28 cellular contexts compared by ENCODE assay signal in genomic region chr20:51438136-51438535, GRCh38.
DNase-seq lines count a peak whose midpoint lies in the region; ATAC-seq and TF ChIP-seq lines count a peak whose summit lies in the region.
"Had no signal": no experiment of that assay in that cellular context is flagged by ENCODE, and none has a peak within 500 bp of the region (broad histone marks: within the 10 kb centered on the region; RNA-seq: fewer than 3 reads in every experiment).

No MANE protein-coding gene starts in this region.

- DNase-seq in activated naive CD4-positive, alpha-beta T cell treated with anti-CD3 and anti-CD28 coated beads, Interleukin-2, amount 10 ng/mL, durations not matched to agents 7 days and 5 days, result no peak
- no peak for DNase-seq in activated naive CD4-positive, alpha-beta T cell (lab: John Stamatoyannopoulos, UW)
- DNase-seq in activated CD4-positive, alpha-beta memory T cell treated with anti-CD3 and anti-CD28 coated beads, Interleukin-2, amount 10 ng/mL, durations not matched to agents 7 days and 5 days, result no peak
- DNase-seq in endothelial cell (ENCODE audit: low spot score), result no peak
- DNase-seq in NCI-H748 (lab: John Stamatoyannopoulos, UW; ENCODE audit: unreplicated experiment), result no peak
- DNase-seq: activated CD4-positive, alpha-beta T cell treated with anti-CD3 and anti-CD28 coated beads for 48 hours; activated CD8-positive, alpha-beta memory T cell treated with anti-CD3 and anti-CD28 coated beads, Interleukin-2, amount 50 U/mL, for 48 hours; activated gamma-delta T cell; adrenal gland; Calu3; cerebellar nuclear complex; DMS79; HCEC 1CT; MV-4-11; NCI-H1436; NCI-H226; NCI-H526 treated with DMSO at 0.1 percent for 48 hours; Peyer's patch; right lobe of liver; SHP77; stimulated activated CD8-positive, alpha-beta memory T cell treated with anti-CD3 and anti-CD28 coated beads, Interleukin-4, amount 100 ng/mL, for 48 hours; stomach; uterus had no signal

- H3K27me3 Mint-ChIP-seq in activated naive CD4-positive, alpha-beta T cell treated with anti-CD3 and anti-CD28 coated beads, Interleukin-2, amount 10 ng/mL, durations not matched to agents 7 days and 5 days, result no peaks in the 10 kb centered on the region
- no peaks in the 10 kb centered on the region for H3K27me3 Mint-ChIP-seq in activated CD4-positive, alpha-beta memory T cell treated with anti-CD3 and anti-CD28 coated beads, Interleukin-2, amount 10 ng/mL, durations not matched to agents 7 days and 5 days
- H3K27me3 Mint-ChIP-seq in endothelial cell (ENCODE audit: unreplicated experiment), result no peaks in the 10 kb centered on the region
- H3K27me3 Mint-ChIP-seq: progenitor cell of endocrine pancreas had no signal

- H3K9me3 Mint-ChIP-seq in activated naive CD4-positive, alpha-beta T cell treated with anti-CD3 and anti-CD28 coated beads, Interleukin-2, amount 10 ng/mL, durations not matched to agents 7 days and 5 days, result no peaks in the 10 kb centered on the region
- H3K9me3 Mint-ChIP-seq in activated CD4-positive, alpha-beta memory T cell treated with anti-CD3 and anti-CD28 coated beads, Interleukin-2, amount 10 ng/mL, durations not matched to agents 7 days and 5 days, result no peaks in the 10 kb centered on the region
- no peaks in the 10 kb centered on the region for H3K9me3 Mint-ChIP-seq in endothelial cell (ENCODE audit: unreplicated experiment)
- H3K9me3 Mint-ChIP-seq: mesothelial cell of epicardium; T-helper 2 cell treated with Interferon-gamma antibody and Interleukin-4, amounts not matched to agents 5 μg/mL and 100 μg/mL, for 36 hours had no signal

- POLR2A ChIA-PET in activated CD4-positive, alpha-beta memory T cell treated with anti-CD3 and anti-CD28 coated beads, Interleukin-2, amount 10 ng/mL, durations not matched to agents 7 days and 5 days (lab: Charles Lee), result no interaction called here

- CTCF ChIA-PET in activated naive CD4-positive, alpha-beta T cell treated with anti-CD3 and anti-CD28 coated beads, Interleukin-2, amount 10 ng/mL, durations not matched to agents 7 days and 5 days (lab: Charles Lee), result no interaction called here
- CTCF ChIA-PET in activated CD4-positive, alpha-beta memory T cell treated with anti-CD3 and anti-CD28 coated beads, Interleukin-2, amount 10 ng/mL, durations not matched to agents 7 days and 5 days (lab: Charles Lee), result interaction anchor here (0.6 to 1.0 kb wide), 2 partner anchors 33 to 157 kb away, joined by 4 read pairs; no protein-coding TSS in a partner anchor

- peak overlapping the region; percentile 30 for H3K27ac Mint-ChIP-seq in activated naive CD4-positive, alpha-beta T cell treated with anti-CD3 and anti-CD28 coated beads, Interleukin-2, amount 10 ng/mL, durations not matched to agents 7 days and 5 days
- peak overlapping the region; percentile 69 for H3K27ac Mint-ChIP-seq in activated CD4-positive, alpha-beta memory T cell treated with anti-CD3 and anti-CD28 coated beads, Interleukin-2, amount 10 ng/mL, durations not matched to agents 7 days and 5 days
- no peak overlapping the region for H3K27ac Mint-ChIP-seq in endothelial cell (ENCODE audit: unreplicated experiment)
- H3K27ac Mint-ChIP-seq: mesothelial cell of epicardium, progenitor cell of endocrine pancreas had no signal

- H3K4me3 Mint-ChIP-seq in activated naive CD4-positive, alpha-beta T cell treated with anti-CD3 and anti-CD28 coated beads, Interleukin-2, amount 10 ng/mL, durations not matched to agents 7 days and 5 days, result no peak overlapping the region
- no peak overlapping the region for H3K4me3 Mint-ChIP-seq in activated CD4-positive, alpha-beta memory T cell treated with anti-CD3 and anti-CD28 coated beads, Interleukin-2, amount 10 ng/mL, durations not matched to agents 7 days and 5 days
- H3K4me3 Mint-ChIP-seq in endothelial cell (ENCODE audit: unreplicated experiment), result peak overlapping the region; percentile 12
- H3K4me3 Mint-ChIP-seq: mesothelial cell of epicardium; T-helper 2 cell treated with Interferon-gamma antibody and Interleukin-4, amounts not matched to agents 5 μg/mL and 100 μg/mL, for 36 hours had no signal

- H3K4me1 Mint-ChIP-seq in activated naive CD4-positive, alpha-beta T cell treated with anti-CD3 and anti-CD28 coated beads, Interleukin-2, amount 10 ng/mL, durations not matched to agents 7 days and 5 days, result peaks cover 27% of the 10 kb centered on the region
- peaks cover 67% of the 10 kb centered on the region for H3K4me1 Mint-ChIP-seq in activated CD4-positive, alpha-beta memory T cell treated with anti-CD3 and anti-CD28 coated beads, Interleukin-2, amount 10 ng/mL, durations not matched to agents 7 days and 5 days
- H3K4me1 Mint-ChIP-seq in endothelial cell (ENCODE audit: unreplicated experiment), result no peaks in the 10 kb centered on the region

- no peak for ATAC-seq in HG03039 (IDR thresholded peaks at IDR 0.05; ENCODE audit: unreplicated experiment)
- ATAC-seq in HG02885 (IDR thresholded peaks at IDR 0.05; ENCODE audit: poor library complexity, unreplicated experiment), result no peak
- ATAC-seq: right lobe of liver had no signal

- no peak for TF ChIP-seq CTCF in endothelial cell (IDR thresholded peaks at IDR 0.05; ENCODE audit: unreplicated experiment)

- H3K36me3 Mint-ChIP-seq in activated naive CD4-positive, alpha-beta T cell treated with anti-CD3 and anti-CD28 coated beads, Interleukin-2, amount 10 ng/mL, durations not matched to agents 7 days and 5 days, result peaks cover 59% of the 10 kb centered on the region
- H3K36me3 Mint-ChIP-seq in activated CD4-positive, alpha-beta memory T cell treated with anti-CD3 and anti-CD28 coated beads, Interleukin-2, amount 10 ng/mL, durations not matched to agents 7 days and 5 days (ENCODE audit: low read depth), result peaks cover 77% of the 10 kb centered on the region
- H3K36me3 Mint-ChIP-seq in endothelial cell (ENCODE audit: low read depth, unreplicated experiment), result peaks cover 4% of the 10 kb centered on the region
